Comparison of ENCODE assay signal across 8 cellular contexts in genomic region chr6:26756067-26756805, GRCh38.
A peak's percentile ranks its signal among the peaks of the same experiment; 100 is the strongest.
DNase-seq lines count a peak whose midpoint lies in the region; ATAC-seq and TF ChIP-seq lines count a peak whose summit lies in the region.
"Not testable (repeated sequence)": the region's sequence is repeated elsewhere in the genome, so short reads cannot be mapped to it uniquely, and the experiment has no call there.

No MANE protein-coding gene starts in this region.

- not testable (repeated sequence) for H3K9me3 Mint-ChIP-seq in GM23338; activated CD8-positive, alpha-beta T cell treated with anti-CD3 and anti-CD28 coated beads for 36 hours

- not testable (repeated sequence) for H3K4ac ChIP-seq in mesenchymal stem cell (ENCODE audit: low read depth in 1 of 2, low read length in 2 of 2)

- not testable (repeated sequence) for H3K27ac ChIP-seq in GM23338 (ENCODE audit: low read depth); brain microvascular endothelial cell; fibroblast of lung (ENCODE audit: insufficient read depth, low read length); mesenchymal stem cell (ENCODE audit: low read length, poor library complexity, severe bottlenecking)

- H3K4me1 Mint-ChIP-seq in GM23338, result not testable (repeated sequence)
- H3K4me1 Mint-ChIP-seq in activated CD8-positive, alpha-beta T cell treated with anti-CD3 and anti-CD28 coated beads for 36 hours (ENCODE audit: low read depth), result peaks cover 11% of the 10 kb centered on the region

- H4K20me1 ChIP-seq in GM23338 (replicated peaks; ENCODE audit: insufficient read depth); fibroblast of lung (ENCODE audit: control insufficient read depth, extremely low read depth, insufficient read depth, low read length): not testable (repeated sequence)

- not testable (repeated sequence) for H3K36me3 ChIP-seq in GM23338 (ENCODE audit: insufficient read depth); MG63; brain microvascular endothelial cell (replicated peaks); fibroblast of lung (ENCODE audit: control insufficient read depth, insufficient read depth, low read length); mesenchymal stem cell (ENCODE audit: control insufficient read depth in 1 of 2, insufficient read depth in 2 of 2, low read depth in 1 of 2, low read length in 2 of 2)

- H2AK5ac ChIP-seq in mesenchymal stem cell (ENCODE audit: low read length, severe bottlenecking), result not testable (repeated sequence)

- not testable (repeated sequence) for H2BK15ac ChIP-seq in mesenchymal stem cell (ENCODE audit: low read depth, poor library complexity, severe bottlenecking)

- not testable (repeated sequence) for H3K18ac ChIP-seq in mesenchymal stem cell (ENCODE audit: low read depth in 1 of 2, low read length in 2 of 2)

- not testable (repeated sequence) for DNase-seq in AG09309 (ENCODE audit: low read depth); retinal pigment epithelial cell (ENCODE audit: low read depth)
- DNase-seq in GM23338 (ENCODE audit: low spot score) (peak; percentile 77), MG63 (peak; percentile 49), brain microvascular endothelial cell (peak; percentile 35), fibroblast of lung (ENCODE audit: low read depth in 2 of 2) (peak; percentile 34 to 44), mesenchymal stem cell (peak; percentile 59)
- peak; percentile 59 for DNase-seq in activated CD8-positive, alpha-beta T cell treated with anti-CD3 and anti-CD28 coated beads for 36 hours

- peak; percentile 97 for ATAC-seq in GM23338
- peak; percentile 47 for ATAC-seq in activated CD8-positive, alpha-beta T cell treated with anti-CD3 and anti-CD28 coated beads for 36 hours

- H3K27ac Mint-ChIP-seq in GM23338, result not testable (repeated sequence)
- peak overlapping the region; percentile 46 for H3K27ac Mint-ChIP-seq in activated CD8-positive, alpha-beta T cell treated with anti-CD3 and anti-CD28 coated beads for 36 hours

- CTCF ChIA-PET in activated CD8-positive, alpha-beta T cell treated with anti-CD3 and anti-CD28 coated beads for 36 hours (lab: Charles Lee), result not testable (repeated sequence)

- peaks cover 44% of the 10 kb centered on the region for H3K27me3 ChIP-seq in GM23338 (ENCODE audit: insufficient read depth)
- not testable (repeated sequence) for H3K27me3 ChIP-seq in MG63; brain microvascular endothelial cell (replicated peaks); fibroblast of lung (ENCODE audit: control insufficient read depth, insufficient read depth, low read length)
- peaks cover 14 to 15% of the 10 kb centered on the region in 2 experiments for H3K27me3 ChIP-seq in mesenchymal stem cell (ENCODE audit: control insufficient read depth in 1 of 2, insufficient read depth in 1 of 2, low read length in 2 of 2)

- H3K36me3 Mint-ChIP-seq in GM23338 (ENCODE audit: low read depth), result not testable (repeated sequence)
- H3K36me3 Mint-ChIP-seq in activated CD8-positive, alpha-beta T cell treated with anti-CD3 and anti-CD28 coated beads for 36 hours (ENCODE audit: low read depth), result peaks cover 14% of the 10 kb centered on the region

- H3K79me1 ChIP-seq in mesenchymal stem cell (replicated peaks; ENCODE audit: low read length, poor library complexity, severe bottlenecking), result not testable (repeated sequence)

- WGBS in mesenchymal stem cell, result under 1% methylated on average over 26 of the region's 29 CpGs

- H3K27me3 Mint-ChIP-seq in GM23338 (ENCODE audit: insufficient read depth, low read depth, poor library complexity), result peaks cover 35% of the 10 kb centered on the region
- H3K27me3 Mint-ChIP-seq in activated CD8-positive, alpha-beta T cell treated with anti-CD3 and anti-CD28 coated beads for 36 hours, result peaks cover 37% of the 10 kb centered on the region

- H3K4me3 Mint-ChIP-seq in GM23338, result peak overlapping the region; percentile 95
- peak overlapping the region; percentile 42 for H3K4me3 Mint-ChIP-seq in activated CD8-positive, alpha-beta T cell treated with anti-CD3 and anti-CD28 coated beads for 36 hours

- intact Hi-C loops in activated CD8-positive, alpha-beta T cell treated with anti-CD3 and anti-CD28 coated beads for 36 hours (cut with micrococcal nuclease), result not testable (repeated sequence)

- H2AFZ ChIP-seq in GM23338, result peak overlapping the region; percentile 14; the same call in 1 of the 2 replicates
- H2AFZ ChIP-seq in fibroblast of lung (ENCODE audit: low read length); mesenchymal stem cell (ENCODE audit: low read depth, low read length): not testable (repeated sequence)

- in situ Hi-C loops in brain microvascular endothelial cell (cut with HindIII; ENCODE audit: low pct_ligation_motif_present, low sequenced_read_pairs), result not testable (repeated sequence)

- H3K9me3 ChIP-seq in MG63; fibroblast of lung (ENCODE audit: control insufficient read depth, insufficient read depth, low read depth, low read length); mesenchymal stem cell (ENCODE audit: control insufficient read depth, low read length): not testable (repeated sequence)

- not testable (repeated sequence) for H3K9ac ChIP-seq in fibroblast of lung (ENCODE audit: insufficient read depth, low read length); mesenchymal stem cell (ENCODE audit: low read length)

- not testable (repeated sequence) for H3K23ac ChIP-seq in mesenchymal stem cell (ENCODE audit: low read length in 2 of 2)

- H4K91ac ChIP-seq in mesenchymal stem cell (ENCODE audit: low read length), result not testable (repeated sequence)

- not testable (repeated sequence) for H2BK120ac ChIP-seq in mesenchymal stem cell (ENCODE audit: low read depth, low read length)

- not testable (repeated sequence) for H4K8ac ChIP-seq in mesenchymal stem cell (ENCODE audit: low read length)

- not testable (repeated sequence) for H3F3A ChIP-seq in GM23338 (replicated peaks; ENCODE audit: low read depth)

- peak overlapping the region; percentile 72 for H3K4me2 ChIP-seq in GM23338
- H3K4me2 ChIP-seq in fibroblast of lung (ENCODE audit: extremely low read depth, insufficient read depth, low read length), result peak overlapping the region; percentile 25
- H3K4me2 ChIP-seq in mesenchymal stem cell (ENCODE audit: low read length, poor library complexity, severe bottlenecking), result peak overlapping the region; percentile 72

- not testable (repeated sequence) for H2BK5ac ChIP-seq in mesenchymal stem cell (ENCODE audit: low read depth, low read length, poor library complexity, severe bottlenecking)

- H3K79me2 ChIP-seq in GM23338 (replicated peaks; ENCODE audit: insufficient read depth); fibroblast of lung (ENCODE audit: control insufficient read depth, insufficient read depth, low read length): not testable (repeated sequence)

- H3K14ac ChIP-seq in mesenchymal stem cell (ENCODE audit: low read length in 2 of 2), result not testable (repeated sequence)

- not testable (repeated sequence) for H3K9me2 ChIP-seq in GM23338 (ENCODE audit: insufficient read depth)

- H2BK12ac ChIP-seq in mesenchymal stem cell (ENCODE audit: low read length in 2 of 2), result not testable (repeated sequence)

- H3K4me1 ChIP-seq in GM23338 (ENCODE audit: insufficient read depth); fibroblast of lung (ENCODE audit: control insufficient read depth, extremely low read depth, insufficient read depth, low read length); mesenchymal stem cell (ENCODE audit: control insufficient read depth, insufficient read depth, low read depth, low read length): not testable (repeated sequence)

- not testable (repeated sequence) for TF ChIP-seq CTCF in AG09309 (IDR thresholded peaks at IDR 0.05; ENCODE audit: control insufficient read depth, insufficient read depth, low read depth, low read length, missing control alignments); GM23338 (conservative IDR thresholded peaks at IDR 0.05; ENCODE audit: low read depth in 2 of 2); activated CD8-positive, alpha-beta T cell treated with anti-CD3 and anti-CD28 coated beads for 36 hours (IDR thresholded peaks at IDR 0.05); brain microvascular endothelial cell (IDR thresholded peaks at IDR 0.05; ENCODE audit: low read depth, low read length, missing control alignments); fibroblast of lung (conservative IDR thresholded peaks at IDR 0.05 in 1 of 2, IDR thresholded peaks at IDR 0.05 in 1 of 2; ENCODE audit: low read depth in 1 of 2, low read length in 2 of 2); retinal pigment epithelial cell (conservative IDR thresholded peaks at IDR 0.05; ENCODE audit: low read depth, low read length)

- POLR2A ChIA-PET in activated CD8-positive, alpha-beta T cell treated with anti-CD3 and anti-CD28 coated beads for 36 hours (lab: Charles Lee), result not testable (repeated sequence)

- H3K4me3 ChIP-seq in AG09309 (ENCODE audit: control insufficient read depth, low read depth, low read length), result peak overlapping the region; percentile 25
- H3K4me3 ChIP-seq in GM23338, result peak overlapping the region; percentile 66
- peak overlapping the region; percentile 52 for H3K4me3 ChIP-seq in MG63
- not testable (repeated sequence) for H3K4me3 ChIP-seq in brain microvascular endothelial cell (ENCODE audit: low read depth, low read length)
- peak overlapping the region in 2 of 4 experiments; percentile 11 to 28 for H3K4me3 ChIP-seq in fibroblast of lung (replicated peaks in 1 of 4; ENCODE audit: control extremely low read depth in 1 of 4, insufficient read depth in 1 of 4, low read depth in 3 of 4, low read length in 4 of 4)
- peak overlapping the region in 1 of 2 experiments; percentile 74 for H3K4me3 ChIP-seq in mesenchymal stem cell (ENCODE audit: insufficient read depth in 1 of 2, low read depth in 1 of 2, low read length in 2 of 2)
- peak overlapping the region; percentile 40 for H3K4me3 ChIP-seq in retinal pigment epithelial cell (ENCODE audit: low read length)

TF ChIP-seq in GM23338, 12 proteins besides CTCF, POLR2A, EP300 and RAD21 (continues in another document):
- peak; percentile 66 for TF ChIP-seq EZH2 (IDR thresholded peaks at IDR 0.05; ENCODE audit: low read depth, unreplicated experiment)
